ENCODE assay signal across 22 cellular contexts in genomic region chr7:39911167-39911566, GRCh38.
"Had no signal": no experiment of that assay in that cellular context is flagged by ENCODE, and none has a peak within 500 bp of the region (broad histone marks: within the 10 kb centered on the region; RNA-seq: fewer than 3 reads in every experiment).

No MANE protein-coding gene starts in this region.

- H3K9me3 Mint-ChIP-seq: natural killer cell treated with Interleukin-12 subunit alpha and Interleukin-12 subunit beta and Interleukin-15 and Interleukin-18, amount 100 ng/mL, for 72 hours had no signal

- H3K27me3 ChIP-seq: cardiac muscle cell, ovary, right atrium auricular region, upper lobe of left lung had no signal

- H3K27ac Mint-ChIP-seq: activated CD4-positive, alpha-beta memory T cell treated with anti-CD3 and anti-CD28 coated beads for 36 hours; activated naive CD4-positive, alpha-beta T cell treated with anti-CD3 and anti-CD28 coated beads, Interleukin-2, amount 10 ng/mL, durations not matched to agents 7 days and 5 days; natural killer cell treated with Interleukin-12 subunit alpha and Interleukin-12 subunit beta and Interleukin-15 and Interleukin-18, amount 100 ng/mL, for 72 hours; T-helper 17 cell had no signal

- H3K36me3 Mint-ChIP-seq: activated naive CD4-positive, alpha-beta T cell treated with anti-CD3 and anti-CD28 coated beads, Interleukin-2, amount 10 ng/mL, durations not matched to agents 7 days and 5 days; natural killer cell treated with Interleukin-12 subunit alpha and Interleukin-12 subunit beta and Interleukin-15 and Interleukin-18, amount 100 ng/mL, for 72 hours had no signal

- H3K36me3 ChIP-seq: cardiac muscle cell, ovary, prostate gland, right atrium auricular region, upper lobe of left lung had no signal

- H3K27me3 Mint-ChIP-seq: activated CD4-positive, alpha-beta memory T cell treated with anti-CD3 and anti-CD28 coated beads for 36 hours; activated naive CD4-positive, alpha-beta T cell treated with anti-CD3 and anti-CD28 coated beads, Interleukin-2, amount 10 ng/mL, durations not matched to agents 7 days and 5 days; T-helper 17 cell had no signal

- H3K4me1 ChIP-seq: prostate gland, right atrium auricular region, upper lobe of left lung had no signal

- H3K27ac ChIP-seq: cardiac muscle cell, ovary, prostate gland, right atrium auricular region, upper lobe of left lung had no signal

- DNase-seq: activated CD4-positive, alpha-beta memory T cell treated with anti-CD3 and anti-CD28 coated beads for 36 hours; activated CD4-positive, alpha-beta T cell treated with anti-CD3 and anti-CD28 coated beads for 48 hours; activated CD4-positive, CD25-positive, alpha-beta regulatory T cell; activated effector memory CD4-positive, alpha-beta T cell treated with anti-CD3 and anti-CD28 coated beads, Interleukin-2, amount 50 U/mL, for 16 hours; activated naive CD4-positive, alpha-beta T cell treated with anti-CD3 and anti-CD28 coated beads, Interleukin-2, amount 10 ng/mL, durations not matched to agents 7 days and 5 days; activated T-cell treated with anti-CD3 and anti-CD28 coated beads for 4 hours; effector CD4-positive, alpha-beta T cell; erythroblast; glutamatergic neuron; hypothalamus; left ventricle myocardium superior; mammary epithelial cell; ovary; stimulated activated CD4-positive, alpha-beta T cell treated with anti-CD3 and anti-CD28 coated beads, Interleukin-12 subunit alpha, Interleukin-12 subunit beta, amount 100 ng/mL, for 4 hours; stimulated activated CD4-positive, alpha-beta T cell treated with anti-CD3 and anti-CD28 coated beads, Interleukin-4, amount 100 ng/mL, for 4 hours; stimulated activated naive CD8-positive, alpha-beta T cell treated with anti-CD3 and anti-CD28 coated beads, Interleukin-15, Interleukin-2, amounts not matched to agents 100 U/mL and 50 U/mL, for 24 hours; T-helper 17 cell; upper lobe of left lung had no signal

- H3K9me3 ChIP-seq: ovary, prostate gland, upper lobe of left lung had no signal

- H3K4me3 ChIP-seq: cardiac muscle cell, ovary, prostate gland, right atrium auricular region, upper lobe of left lung had no signal

- ATAC-seq: stimulated activated naive CD8-positive, alpha-beta T cell treated with anti-CD3 and anti-CD28 coated beads, Interleukin-15, Interleukin-2, amounts not matched to agents 100 U/mL and 50 U/mL, for 24 hours; T-helper 17 cell had no signal

- H3K4me3 Mint-ChIP-seq: activated CD4-positive, alpha-beta memory T cell treated with anti-CD3 and anti-CD28 coated beads for 36 hours; activated naive CD4-positive, alpha-beta T cell treated with anti-CD3 and anti-CD28 coated beads, Interleukin-2, amount 10 ng/mL, durations not matched to agents 7 days and 5 days; natural killer cell treated with Interleukin-12 subunit alpha and Interleukin-12 subunit beta and Interleukin-15 and Interleukin-18, amount 100 ng/mL, for 72 hours; T-helper 17 cell had no signal
